In genomic region chr20:53612289-53612688, GRCh38 we compare ENCODE assay signal across 8 cellular contexts. TPM values are rescaled to one million over a fixed set of nuclear protein-coding genes. Genes with fewer than 3 reads are reported as not detected.
DNase-seq lines count a peak whose midpoint lies in the region; ATAC-seq, FAIRE-seq and TF ChIP-seq lines count a peak whose summit lies in the region.
"Not testable (repeated sequence)": the region's sequence is repeated elsewhere in the genome, so short reads cannot be mapped to it uniquely, and the experiment has no call there.

No MANE protein-coding gene starts in this region.

- not testable (repeated sequence) for H4K20me1 ChIP-seq in GM23338 (replicated peaks; ENCODE audit: insufficient read depth); keratinocyte (ENCODE audit: control insufficient read depth, extremely low read depth, insufficient read depth, low read length)

- CTCF ChIA-PET in A673 (lab: Charles Lee): not testable (repeated sequence)
- CTCF ChIA-PET in Panc1 (lab: Charles Lee): interaction anchor here (0.7 to 0.9 kb wide), 2 partner anchors 59 to 67 kb away, joined by 3 to 10 read pairs; no protein-coding TSS in a partner anchor

- not testable (repeated sequence) for H3K9me3 ChIP-seq in A673 (ENCODE audit: low read depth, low read length, poor library complexity, severe bottlenecking); Panc1 (ENCODE audit: control insufficient read depth, insufficient read depth, low read depth, low read length); keratinocyte (ENCODE audit: control insufficient read depth, low read depth, low read length); neuronal stem cell (replicated peaks in 1 of 2; ENCODE audit: control insufficient read depth in 2 of 2, insufficient read depth in 1 of 2, low read depth in 1 of 2, low read length in 2 of 2); spleen

- not testable (repeated sequence) for H3K4ac ChIP-seq in neuronal stem cell (ENCODE audit: low read length)

- DNase-seq in A673 (ENCODE audit: low spot score); GM23338 (ENCODE audit: low spot score); Panc1 (ENCODE audit: low read depth, low spot score); chondrocyte (ENCODE audit: low spot score); keratinocyte (ENCODE audit: low read depth, low spot score); neuronal stem cell (ENCODE audit: low spot score); spleen: not testable (repeated sequence)
- DNase-seq in activated CD8-positive, alpha-beta memory T cell treated with anti-CD3 and anti-CD28 coated beads, Interleukin-2, amount 50 U/mL, for 48 hours: peak; percentile 30

- not testable (repeated sequence) for H3K4me3 ChIP-seq in A673 (ENCODE audit: low read depth, low read length, poor library complexity, severe bottlenecking); GM23338; Panc1 (ENCODE audit: low read depth in 2 of 2, low read length in 2 of 2); keratinocyte (ENCODE audit: control insufficient read depth in 2 of 3, extremely low read depth in 1 of 3, insufficient read depth in 2 of 3, low read depth in 1 of 3, low read length in 3 of 3); neuronal stem cell (ENCODE audit: low read length in 2 of 2); spleen

- H3K9me3 Mint-ChIP-seq in GM23338; chondrocyte (ENCODE audit: low read depth): not testable (repeated sequence)

- not testable (repeated sequence) for TF ChIP-seq CTCF in A673 (conservative IDR thresholded peaks at IDR 0.05; ENCODE audit: low read depth, low read length); GM23338 (conservative IDR thresholded peaks at IDR 0.05; ENCODE audit: low read depth in 2 of 2); Panc1 (IDR thresholded peaks at IDR 0.05); chondrocyte (IDR thresholded peaks at IDR 0.05); keratinocyte (optimal IDR thresholded peaks at IDR 0.05 in 1 of 3, IDR thresholded peaks at IDR 0.05 in 1 of 3, conservative IDR thresholded peaks at IDR 0.05 in 1 of 3; ENCODE audit: extremely low read depth in 1 of 3, insufficient read depth in 2 of 3, low read length in 3 of 3); spleen (IDR thresholded peaks at IDR 0.05 in 8 of 11, conservative IDR thresholded peaks at IDR 0.05 in 3 of 11)

- H2AK5ac ChIP-seq in neuronal stem cell (ENCODE audit: low read depth, low read length): not testable (repeated sequence)

- H2BK12ac ChIP-seq in neuronal stem cell (ENCODE audit: low read length): not testable (repeated sequence)

- H3K27ac ChIP-seq in A673 (ENCODE audit: low read depth, low read length, poor library complexity, severe bottlenecking) (peak overlapping the region; percentile 39), GM23338 (ENCODE audit: low read depth) (peak overlapping the region; percentile 64), Panc1 (ENCODE audit: low read length) (peak overlapping the region; percentile 100), keratinocyte (ENCODE audit: control insufficient read depth, insufficient read depth, low read length) (peak overlapping the region; percentile 38), spleen (peak overlapping the region in 5 of 8 donors; percentile 83 to 89 (median 85))
- not testable (repeated sequence) for H3K27ac ChIP-seq in neuronal stem cell (replicated peaks; ENCODE audit: low read length)

- not testable (repeated sequence) for H3K18ac ChIP-seq in neuronal stem cell (ENCODE audit: low read length)

- not testable (repeated sequence) for H4K8ac ChIP-seq in neuronal stem cell (ENCODE audit: low read depth, low read length)

- H3K27ac Mint-ChIP-seq in GM23338 (peak overlapping the region; percentile 81; the same call in 1 of the 2 replicates), chondrocyte (ENCODE audit: unreplicated experiment) (peak overlapping the region; percentile 93)

- not testable (repeated sequence) for H3K79me2 ChIP-seq in GM23338 (replicated peaks; ENCODE audit: insufficient read depth); keratinocyte (ENCODE audit: control insufficient read depth, insufficient read depth, low read length)

- not testable (repeated sequence) for H3K79me1 ChIP-seq in neuronal stem cell (ENCODE audit: low read depth, low read length)

- not testable (repeated sequence) for H3K9ac ChIP-seq in keratinocyte (ENCODE audit: control insufficient read depth, extremely low read depth, insufficient read depth, low read length); neuronal stem cell (ENCODE audit: low read depth, low read length, poor library complexity)

- H2AFZ ChIP-seq in GM23338; keratinocyte (ENCODE audit: control insufficient read depth, low read length): not testable (repeated sequence)
- H2AFZ ChIP-seq in neuronal stem cell (ENCODE audit: low read length): peak overlapping the region; percentile 29

- H3K14ac ChIP-seq in neuronal stem cell (ENCODE audit: low read length): not testable (repeated sequence)

- H3K9me1 ChIP-seq in keratinocyte (ENCODE audit: control insufficient read depth, extremely low read depth, insufficient read depth, low read length): not testable (repeated sequence)

- H3K9me2 ChIP-seq in GM23338 (ENCODE audit: insufficient read depth): not testable (repeated sequence)

- dilution Hi-C loops in keratinocyte (cut with MboI; ENCODE audit: extremely low pct_ligation_motif_present, low sequenced_read_pairs): not testable (repeated sequence)

- H3K23ac ChIP-seq in neuronal stem cell (ENCODE audit: low read depth, low read length, poor library complexity): not testable (repeated sequence)

- peaks cover 52% of the 10 kb centered on the region for H3K4me1 ChIP-seq in A673 (ENCODE audit: insufficient read depth, low read length, poor library complexity, severe bottlenecking)
- peaks cover 38% of the 10 kb centered on the region for H3K4me1 ChIP-seq in GM23338 (ENCODE audit: insufficient read depth)
- H3K4me1 ChIP-seq in Panc1 (ENCODE audit: control insufficient read depth, insufficient read depth, low read length): peaks cover 49% of the 10 kb centered on the region
- not testable (repeated sequence) for H3K4me1 ChIP-seq in keratinocyte (ENCODE audit: control insufficient read depth, extremely low read depth, insufficient read depth, low read length); neuronal stem cell (ENCODE audit: control insufficient read depth in 2 of 2, insufficient read depth in 1 of 2, low read depth in 1 of 2, low read length in 2 of 2)
- H3K4me1 ChIP-seq in spleen: peaks cover 18 to 51% (median 35%) of the 10 kb centered on the region in 6 donors

- ATAC-seq in GM23338, Panc1: not testable (repeated sequence)

- H3K4me1 Mint-ChIP-seq in GM23338 (peaks cover 37% of the 10 kb centered on the region), chondrocyte (ENCODE audit: low read depth) (peaks cover 43% of the 10 kb centered on the region)

- H3K36me3 ChIP-seq in A673 (ENCODE audit: insufficient read depth, low read length, poor library complexity, severe bottlenecking); GM23338 (ENCODE audit: insufficient read depth); Panc1 (ENCODE audit: control insufficient read depth, insufficient read depth, low read length); keratinocyte (ENCODE audit: control insufficient read depth in 2 of 2, extremely low read depth in 1 of 2, insufficient read depth in 2 of 2, low read length in 2 of 2); neuronal stem cell (replicated peaks in 1 of 2; ENCODE audit: control insufficient read depth in 2 of 2, insufficient read depth in 2 of 2, low read length in 2 of 2); spleen: not testable (repeated sequence)

- in situ Hi-C loops in Panc1 (cut with HindIII; ENCODE audit: low pct_unique_long_range_greater_than_20kb, low sequenced_read_pairs): not testable (repeated sequence)

- intact Hi-C loops in A673 (cut with micrococcal nuclease; ENCODE audit: unreplicated experiment); Panc1 (cut with micrococcal nuclease; ENCODE audit: unreplicated experiment); spleen (cut with DNase I; ENCODE audit: low total_unique reads): not testable (repeated sequence)

- not testable (repeated sequence) for H3K27me3 Mint-ChIP-seq in GM23338 (ENCODE audit: insufficient read depth, low read depth, poor library complexity); chondrocyte (ENCODE audit: low read depth)

- not testable (repeated sequence) for H4K91ac ChIP-seq in neuronal stem cell (ENCODE audit: low read depth, low read length, poor library complexity)

- TF ChIP-seq POLR2A in spleen (IDR thresholded peaks at IDR 0.05): not testable (repeated sequence)

- POLR2A ChIA-PET in A673 (lab: Charles Lee; ENCODE audit: low non-redundant PET): not testable (repeated sequence)
- POLR2A ChIA-PET in Panc1 (lab: Charles Lee): interaction anchor here (0.6 to 2.4 kb wide), 6 partner anchors 9 to 124 kb away, joined by 4 to 10 read pairs (median 6); no protein-coding TSS in a partner anchor

- H2BK5ac ChIP-seq in neuronal stem cell (ENCODE audit: low read length): not testable (repeated sequence)

- not testable (repeated sequence) for H3F3A ChIP-seq in GM23338 (replicated peaks; ENCODE audit: low read depth)

- H3K27me3 ChIP-seq in A673 (replicated peaks; ENCODE audit: insufficient read depth, low read depth, low read length, poor library complexity); GM23338 (ENCODE audit: insufficient read depth); Panc1 (ENCODE audit: control insufficient read depth, insufficient read depth, low read length); keratinocyte (ENCODE audit: control insufficient read depth, extremely low read depth, insufficient read depth, low read length); neuronal stem cell (ENCODE audit: control insufficient read depth in 3 of 3, insufficient read depth in 3 of 3, low read depth in 1 of 3, low read length in 3 of 3); spleen (replicated peaks in 1 of 7): not testable (repeated sequence)

- not testable (repeated sequence) for H3K4me2 ChIP-seq in GM23338; keratinocyte (ENCODE audit: control insufficient read depth, extremely low read depth, insufficient read depth, low read depth, low read length); neuronal stem cell (ENCODE audit: insufficient read depth, low read length, poor library complexity, severe bottlenecking)

- not testable (repeated sequence) for H3K36me3 Mint-ChIP-seq in GM23338 (ENCODE audit: low read depth); chondrocyte (ENCODE audit: low read depth)

- H3K4me3 Mint-ChIP-seq in GM23338; chondrocyte (ENCODE audit: unreplicated experiment): not testable (repeated sequence)

- H2BK15ac ChIP-seq in neuronal stem cell (ENCODE audit: low read length): not testable (repeated sequence)

- WGBS in neuronal stem cell (ENCODE audit: extremely low coverage in 2 of 2, insufficient read length in 2 of 2, insufficient replicate concordance in 1 of 2), 2 donors: no CpG with 5 or more reads among the region's 8 CpGs
- whole genome bisulfite sequencing in spleen, 5 donors: 90 to 94% (median 91%) methylated on average over 8 of the region's 8 CpGs

- not testable (repeated sequence) for BruUV-seq in A673 (replicated peaks; lab: Mats Ljungman, UMichigan); Panc1 (replicated peaks; lab: Mats Ljungman, UMichigan)

- not testable (repeated sequence) for FAIRE-seq in keratinocyte (lab: Jason Lieb, UNC)

- not testable (repeated sequence) for H2BK120ac ChIP-seq in neuronal stem cell (ENCODE audit: low read depth, low read length)

RNA-seq across cellular contexts. Expression of gene ZNF217, which starts 18.6 kb away (rescaled TPM):
- total RNA-seq in A673 (2021) (27.0 and 37.7 TPM in 2 replicates), Panc1 (2021; ENCODE audit: unreplicated experiment) (210 TPM), chondrocyte (26.9 to 28.7 TPM (median 27.0 TPM) in 3 replicates), spleen (10 to 100 TPM; 58.7 to 90.1 (median 87.5) TPM)
- 76.7 and 78.0 TPM in 2 replicates for total RNA-seq in GM23338 (2014; rRNA removed; shearing (Covaris generic))
- polyA plus RNA-seq in GM23338 (2016; fragmentation: Nextera tagmentation; extraction: Ambion mirVana) (30.8 and 32.8 TPM in 2 replicates), keratinocyte (16.9 to 19.1 TPM (median 17.3 TPM) in 3 replicates), spleen (10 to 100 TPM; 15.1 to 20.4 (median 15.3) TPM)
- 80.1 TPM for polyA plus RNA-seq in Panc1 (2012; ENCODE audit: insufficient read length)
- 13.1 TPM for polyA plus RNA-seq in keratinocyte (2011; ENCODE audit: low read depth)
- 7.4 and 10.7 TPM in 2 replicates for polyA plus RNA-seq in keratinocyte (2011; cell fraction: cytosol; rRNA removed)
- 25.3 and 32.5 TPM in 2 replicates for polyA plus RNA-seq in keratinocyte (2011; cell fraction: nucleus; rRNA removed)
- 23.6 and 26.4 TPM in 2 replicates for polyA plus RNA-seq in keratinocyte (2012; ENCODE audit: low replicate concordance)
- 33.8 to 58.6 TPM (median 48.4 TPM) in 3 replicates for polyA minus RNA-seq in keratinocyte
- 14.0 TPM for polyA minus RNA-seq in keratinocyte (2011; cell fraction: cytosol; rRNA and poly(A)+ RNA removed)
- polyA minus RNA-seq in keratinocyte (2011; cell fraction: nucleus; rRNA and poly(A)+ RNA removed): 53.1 and 94.6 TPM in 2 replicates
- 31.6 TPM for polyA plus RNA-seq in neuronal stem cell (2013, experiment 1 of 2)
- polyA plus RNA-seq in neuronal stem cell (2013, experiment 2 of 2): 32.6 TPM
